In genomic region chr16:55479560-55480197, GRCh38 we compare ENCODE assay signal across 9 cellular contexts. TPM values are rescaled to one million over a fixed set of nuclear protein-coding genes. Genes with fewer than 3 reads are reported as not detected.
A peak's percentile ranks its signal among the peaks of the same experiment; 100 is the strongest.
DNase-seq lines count a peak whose midpoint lies in the region; ATAC-seq, FAIRE-seq and TF ChIP-seq lines count a peak whose summit lies in the region.
"Had no signal": no experiment of that assay in that cellular context is flagged by ENCODE, and none has a peak within 500 bp of the region (broad histone marks: within the 10 kb centered on the region; RNA-seq: fewer than 3 reads in every experiment).

No MANE protein-coding gene starts in this region.

- H4K20me1 ChIP-seq in GM23248 (ENCODE audit: insufficient read depth) (no peaks in the 10 kb centered on the region), hepatocyte (ENCODE audit: insufficient read depth, poor library complexity, severe bottlenecking) (peaks cover 15% of the 10 kb centered on the region)

- H3K79me2 ChIP-seq in GM23248 (ENCODE audit: insufficient read depth) (peaks cover 55% of the 10 kb centered on the region), hepatocyte (peaks cover 24% of the 10 kb centered on the region)

- H3K4me1 ChIP-seq in GM23248 (ENCODE audit: insufficient read depth), result peaks cover 44% of the 10 kb centered on the region
- H3K4me1 ChIP-seq in hepatocyte (ENCODE audit: insufficient read depth), result no peaks in the 10 kb centered on the region

- H2AFZ ChIP-seq in GM23248 (peak overlapping the region; percentile 37), hepatocyte (no peak overlapping the region)

- peaks cover 25% of the 10 kb centered on the region for H3K36me3 ChIP-seq in GM23248 (ENCODE audit: low read depth)
- no peaks in the 10 kb centered on the region for H3K36me3 ChIP-seq in hepatocyte (replicated peaks; ENCODE audit: insufficient read depth, low read depth)

- no peak for TF ChIP-seq POLR2A in GM12891 (IDR thresholded peaks at IDR 0.05; ENCODE audit: low read depth, low read length)

- DNase-seq in GM23248, result peak; percentile 64
- DNase-seq in hepatocyte (ENCODE audit: low spot score), result peak; percentile 25
- DNase-seq in retina, result peak; percentile 36
- no peak for DNase-seq in kidney glomerular epithelial cell (lab: John Stamatoyannopoulos, UW)
- no peak for DNase-seq in GM12891 (ENCODE audit: insufficient read length, low spot score)

- TF ChIP-seq CTCF in WI38 (IDR thresholded peaks at IDR 0.05; ENCODE audit: low read depth, low read length) (no peak), hepatocyte (IDR thresholded peaks at IDR 0.05; ENCODE audit: poor library complexity) (no peak)

- H3F3A ChIP-seq in GM23248 (ENCODE audit: insufficient read depth), result peaks cover 49% of the 10 kb centered on the region

- H3K9me2 ChIP-seq in GM23248 (ENCODE audit: insufficient read depth), result no peaks in the 10 kb centered on the region
- no peaks in the 10 kb centered on the region for H3K9me2 ChIP-seq in hepatocyte (replicated peaks; ENCODE audit: insufficient read depth)

- in situ Hi-C loops in GM23248 (cut with MboI), result loop anchor here (25.0 kb wide), 1 partner anchor 883 kb away; no protein-coding TSS in a partner anchor

- H3K4me3 ChIP-seq in GM23248 (peak overlapping the region; percentile 100), WI38 (ENCODE audit: low read depth, low read length) (peak overlapping the region; percentile 95), hepatocyte (peak overlapping the region; percentile 64)

- H3K4me2 ChIP-seq in GM23248 (ENCODE audit: unreplicated experiment) (peak overlapping the region; percentile 94), hepatocyte (peak overlapping the region; percentile 82)

- no peaks in the 10 kb centered on the region for H3K27me3 ChIP-seq in GM23248 (replicated peaks; ENCODE audit: insufficient read depth)
- peaks cover 33% of the 10 kb centered on the region for H3K27me3 ChIP-seq in hepatocyte

- 2% methylated on average over 27 to 28 of the region's 28 CpGs for WGBS in GM23248 (ENCODE audit: low coverage in 1 of 2, low lambda C conversion rate in 2 of 2, missing lambda C conversion rate in 2 of 2), 2 experiments
- 2% methylated on average over 27 of the region's 28 CpGs for WGBS in hepatocyte (ENCODE audit: low lambda C conversion rate, missing lambda C conversion rate)

- peak overlapping the region; percentile 99 for H3K9ac ChIP-seq in GM23248

- ATAC-seq in HG03342 (IDR thresholded peaks at IDR 0.05; ENCODE audit: unreplicated experiment) (no peak), GM18519 (IDR thresholded peaks at IDR 0.05; ENCODE audit: low FRiP score, unreplicated experiment) (no peak)

- H3K27ac ChIP-seq in GM23248 (peak overlapping the region; percentile 97), hepatocyte (peak overlapping the region; percentile 87)

- H3K9me3 ChIP-seq in GM23248 (ENCODE audit: low read depth) (no peaks in the 10 kb centered on the region), hepatocyte (ENCODE audit: low read depth) (no peaks in the 10 kb centered on the region)

- FAIRE-seq in GM12891 (lab: Jason Lieb, UNC), result no peak

TF ChIP-seq in GM12891, 5 proteins besides CTCF, POLR2A, EP300 and RAD21:
- TF ChIP-seq PAX5 (IDR thresholded peaks at IDR 0.05; ENCODE audit: insufficient read depth, low read length, severe bottlenecking), result no peak
- TF ChIP-seq POLR2AphosphoS5 (IDR thresholded peaks at IDR 0.05; ENCODE audit: low read depth, low read length), result no peak
- TF ChIP-seq SPI1 (IDR thresholded peaks at IDR 0.05; ENCODE audit: low read depth, low read length), result no peak
- TF ChIP-seq TAF1 (IDR thresholded peaks at IDR 0.05; ENCODE audit: low read depth, low read length), result no peak
- TF ChIP-seq POU2F2 (IDR thresholded peaks at IDR 0.05; ENCODE audit: low read depth, low read length), result no peak

RNA-seq across cellular contexts. Expression of gene MMP2, which starts 0.7 kb away (rescaled TPM):
- 1,212 and 1,299 TPM in 2 replicates for total RNA-seq in GM23248 (2014; rRNA removed; shearing (Covaris generic))
- polyA plus RNA-seq in GM23248 (2016; fragmentation: Nextera tagmentation; extraction: Ambion mirVana) (1,457 and 1,484 TPM in 2 replicates), hepatocyte (196 and 198 TPM in 2 replicates)
- total RNA-seq in hepatocyte, result 107 and 128 TPM in 2 replicates
- polyA plus RNA-seq in GM12891 (2012; ENCODE audit: low read depth, missing spikeins), result not detected
- total RNA-seq: activated CD8-positive, alpha-beta memory T cell treated with anti-CD3 and anti-CD28 coated beads for 36 hours had no signal

RNA-seq across cellular contexts. Expression of gene LPCAT2, which starts 29.2 kb away (rescaled TPM):
- 12.4 and 27.4 TPM in 2 replicates for total RNA-seq in GM23248 (2014; rRNA removed; shearing (Covaris generic))
- polyA plus RNA-seq in GM23248 (2016; fragmentation: Nextera tagmentation; extraction: Ambion mirVana) (11.4 and 11.7 TPM in 2 replicates), hepatocyte (6.4 and 10.6 TPM in 2 replicates)
- total RNA-seq in hepatocyte, result 9.5 and 13.9 TPM in 2 replicates
- polyA plus RNA-seq in GM12891 (2012; ENCODE audit: low read depth, missing spikeins), result not detected

Comparison
In these comparisons a context has a peak if more than half of its experiments do, and no peak if none do; other contexts are left out.
1. DNase-seq: peak in GM23248 (single experiment), hepatocyte (single experiment) and retina (single experiment); none in kidney glomerular epithelial cell (single experiment) and GM12891 (single experiment).
2. Peak in every context shown above with its lines, with median percentiles within 50 percentile points of each other: H3K4me3 ChIP-seq.